15 cellular contexts compared by ENCODE assay signal in genomic region chr18:59725177-59725576, GRCh38. TPM values are rescaled to one million over a fixed set of nuclear protein-coding genes. Genes with fewer than 3 reads are reported as not detected.
"Had no signal": no experiment of that assay in that cellular context is flagged by ENCODE, and none has a peak within 500 bp of the region (broad histone marks: within the 10 kb centered on the region; RNA-seq: fewer than 3 reads in every experiment).

No MANE protein-coding gene starts in this region.

- H3K9me3 Mint-ChIP-seq: activated naive CD4-positive, alpha-beta T cell treated with anti-CD3 and anti-CD28 coated beads for 36 hours; central memory CD8-positive, alpha-beta T cell; T-helper 1 cell treated with Interleukin-12 subunit alpha and Interleukin-12 subunit beta and Interleukin-4 antibody, amounts not matched to agents 30 μg/mL and 1 μg/mL, for 36 hours had no signal

- H3K4me3 Mint-ChIP-seq: activated naive CD4-positive, alpha-beta T cell treated with anti-CD3 and anti-CD28 coated beads for 36 hours; central memory CD8-positive, alpha-beta T cell; T-helper 1 cell treated with Interleukin-12 subunit alpha and Interleukin-12 subunit beta and Interleukin-4 antibody, amounts not matched to agents 30 μg/mL and 1 μg/mL, for 36 hours had no signal

- H3K27ac Mint-ChIP-seq: activated naive CD4-positive, alpha-beta T cell treated with anti-CD3 and anti-CD28 coated beads for 36 hours; T-helper 1 cell treated with Interleukin-12 subunit alpha and Interleukin-12 subunit beta and Interleukin-4 antibody, amounts not matched to agents 30 μg/mL and 1 μg/mL, for 36 hours had no signal

- H3K4me1 Mint-ChIP-seq: central memory CD8-positive, alpha-beta T cell had no signal

- DNase-seq: activated CD4-positive, alpha-beta T cell treated with anti-CD3 and anti-CD28 coated beads for 48 hours; activated naive CD4-positive, alpha-beta T cell treated with anti-CD3 and anti-CD28 coated beads for 36 hours; adrenal gland; body of pancreas; mesendoderm; pancreas; retina; thyroid gland; uterus had no signal

- ATAC-seq: body of pancreas, esophagus mucosa, gastroesophageal sphincter, pancreas had no signal

- H3K4me3 ChIP-seq: adrenal gland, body of pancreas, gastroesophageal sphincter, hepatocyte, pancreas, skin epidermis, thyroid gland, uterus had no signal

RNA-seq across cellular contexts. Expression of gene CCBE1, which starts 28.0 kb away (rescaled TPM):
- total RNA-seq: activated naive CD4-positive, alpha-beta T cell treated with anti-CD3 and anti-CD28 coated beads for 36 hours had no signal
